Comparison of ENCODE assay signal across 1 cellular context in genomic region chr9:136693490-136694162, GRCh38.
TF ChIP-seq lines count a peak whose summit lies in the region.

No MANE protein-coding gene starts in this region.

TF ChIP-seq in HepG2, 621 proteins besides CTCF, POLR2A, EP300 and RAD21 (continued from another document):
- TF ChIP-seq CSRNP1 (CRISPR knock-in tag; IDR thresholded peaks at IDR 0.05) (no peak), CREB1 (IDR thresholded peaks at IDR 0.05) (no peak), CREB1 (CRISPR knock-in tag; IDR thresholded peaks at IDR 0.05) (0 out of 2 replicates have a peak, but pooled peaks have one; percentile 19), GZF1 (CRISPR knock-in tag; IDR thresholded peaks at IDR 0.05) (peak; percentile 57; the same call in 1 of the 2 replicates), PPARG (CRISPR knock-in tag; conservative IDR thresholded peaks at IDR 0.05) (peak; percentile 99), RAD51 (IDR thresholded peaks at IDR 0.05; ENCODE audit: borderline replicate concordance) (no peak), TFAP4 (IDR thresholded peaks at IDR 0.05; ENCODE audit: borderline replicate concordance, low read depth) (peak; percentile 60; the same call in 1 of the 2 replicates), RARA (CRISPR knock-in tag; IDR thresholded peaks at IDR 0.05) (peak; percentile 99), ZBTB38 (CRISPR knock-in tag; IDR thresholded peaks at IDR 0.05) (peak; percentile 84), SNAI1 (CRISPR knock-in tag; IDR thresholded peaks at IDR 0.05; ENCODE audit: borderline replicate concordance) (peak; percentile 90; the same call in 1 of the 2 replicates), ZNF24 (IDR thresholded peaks at IDR 0.05) (no peak)
TF ChIP-seq in HepG2: peak in this region for 168.
